Comparison of ENCODE assay signal across 8 cellular contexts in genomic region chr4:35934370-35934981, GRCh38.
A peak's percentile ranks its signal among the peaks of the same experiment; 100 is the strongest.
DNase-seq lines count a peak whose midpoint lies in the region; ATAC-seq, FAIRE-seq and TF ChIP-seq lines count a peak whose summit lies in the region.

No MANE protein-coding gene starts in this region.

- no peak overlapping the region for H3K27ac Mint-ChIP-seq in WTC11
- no peak overlapping the region for H3K27ac Mint-ChIP-seq in activated T-helper 17 cell treated with anti-CD3 and anti-CD28 coated beads, Interleukin-2, amount 50 U/mL, for 72 hours

- no peaks in the 10 kb centered on the region for H3K27me3 Mint-ChIP-seq in WTC11 (ENCODE audit: low read depth)
- H3K27me3 Mint-ChIP-seq in activated T-helper 17 cell treated with anti-CD3 and anti-CD28 coated beads, Interleukin-2, amount 50 U/mL, for 72 hours: peaks cover 10% of the 10 kb centered on the region

- TF ChIP-seq POLR2A in GM12892 (IDR thresholded peaks at IDR 0.05; ENCODE audit: low read depth, low read length): no peak

- TF ChIP-seq CTCF in WTC11 (IDR thresholded peaks at IDR 0.05): 0 out of 2 replicates have a peak, but pooled peaks have one; percentile 17

- 23% methylated on average over 4 of the region's 4 CpGs for WGBS in right cardiac atrium

- no peaks in the 10 kb centered on the region for H3K36me3 Mint-ChIP-seq in WTC11
- no peaks in the 10 kb centered on the region for H3K36me3 Mint-ChIP-seq in activated T-helper 17 cell treated with anti-CD3 and anti-CD28 coated beads, Interleukin-2, amount 50 U/mL, for 72 hours (ENCODE audit: low read depth)

- H3K4me3 ChIP-seq in right cardiac atrium (ENCODE audit: low read length): no peak overlapping the region

- DNase-seq in Kasumi-1 (lab: John Stamatoyannopoulos, UW) (peak; percentile 47 to 54), WTC11 (ENCODE audit: low spot score) (no peak), kidney glomerular epithelial cell (lab: John Stamatoyannopoulos, UW) (peak; percentile 20), right cardiac atrium (no peak), GM12892 (ENCODE audit: insufficient read length) (no peak)

- no peaks in the 10 kb centered on the region for H3K27me3 ChIP-seq in right cardiac atrium (ENCODE audit: control insufficient read depth, insufficient read depth)

- no peak overlapping the region for H3K27ac ChIP-seq in right cardiac atrium (ENCODE audit: low read length)

- ATAC-seq in WTC11 (no peak; the same call in 1 of the 2 replicates), esophagus mucosa (no peak), right cardiac atrium (no peak)
- ATAC-seq in activated T-helper 17 cell treated with anti-CD3 and anti-CD28 coated beads, Interleukin-2, amount 50 U/mL, for 72 hours (replicated peaks): no peak

- CTCF ChIA-PET in WTC11 (lab: Charles Lee): interaction anchor here (0.8 to 1.4 kb wide), 4 partner anchors 9 to 393 kb away, joined by 4 to 6 read pairs (median 4); no protein-coding TSS in a partner anchor

- peaks cover 10% of the 10 kb centered on the region for H3K4me1 Mint-ChIP-seq in WTC11
- no peaks in the 10 kb centered on the region for H3K4me1 Mint-ChIP-seq in activated T-helper 17 cell treated with anti-CD3 and anti-CD28 coated beads, Interleukin-2, amount 50 U/mL, for 72 hours

- H3K9me3 Mint-ChIP-seq in WTC11: no peaks in the 10 kb centered on the region
- no peaks in the 10 kb centered on the region for H3K9me3 Mint-ChIP-seq in activated T-helper 17 cell treated with anti-CD3 and anti-CD28 coated beads, Interleukin-2, amount 50 U/mL, for 72 hours

- intact Hi-C loops in right cardiac atrium (cut with DNase I): no loop called here

- H3K4me3 Mint-ChIP-seq in WTC11: no peak overlapping the region
- no peak overlapping the region for H3K4me3 Mint-ChIP-seq in activated T-helper 17 cell treated with anti-CD3 and anti-CD28 coated beads, Interleukin-2, amount 50 U/mL, for 72 hours

- no peaks in the 10 kb centered on the region for H3K4me1 ChIP-seq in right cardiac atrium (ENCODE audit: control insufficient read depth, insufficient read depth, low read length)

- H3K9me3 ChIP-seq in right cardiac atrium (ENCODE audit: control insufficient read depth, low read length): no peaks in the 10 kb centered on the region

- POLR2A ChIA-PET in WTC11 (lab: Charles Lee): no interaction called here

- FAIRE-seq in G401.6 (lab: Jason Lieb, UNC) (peak; percentile 86), GM12892 (lab: Jason Lieb, UNC) (no peak)

TF ChIP-seq in WTC11, 78 proteins besides CTCF, POLR2A, EP300 and RAD21:
- TF ChIP-seq ZNF138 (CRISPR knock-in tag; conservative IDR thresholded peaks at IDR 0.05) (no peak), E2F1 (CRISPR knock-in tag; IDR thresholded peaks at IDR 0.05) (no peak), JUN (CRISPR knock-in tag; IDR thresholded peaks at IDR 0.05) (no peak), ZNF396 (CRISPR knock-in tag; IDR thresholded peaks at IDR 0.05; ENCODE audit: borderline replicate concordance) (no peak), USF1 (CRISPR knock-in tag; IDR thresholded peaks at IDR 0.05) (no peak), ZNF671 (CRISPR knock-in tag; IDR thresholded peaks at IDR 0.05) (no peak), NFE2L1 (CRISPR knock-in tag; IDR thresholded peaks at IDR 0.05) (no peak), AR (CRISPR knock-in tag; IDR thresholded peaks at IDR 0.05) (no peak), RORB (CRISPR knock-in tag; IDR thresholded peaks at IDR 0.05) (no peak), ATF6 (CRISPR knock-in tag; IDR thresholded peaks at IDR 0.05) (no peak), NFYB (CRISPR knock-in tag; conservative IDR thresholded peaks at IDR 0.05; ENCODE audit: low read depth) (no peak), FOXP1 (CRISPR knock-in tag; IDR thresholded peaks at IDR 0.05; ENCODE audit: borderline replicate concordance) (no peak)

Comparison
In these comparisons a context has a peak if more than half of its experiments do, and no peak if none do; other contexts are left out.
1. DNase-seq: peak in Kasumi-1 (2 of 2) and kidney glomerular epithelial cell (single experiment); none in WTC11 (single experiment), right cardiac atrium (0 of 3) and GM12892 (single experiment).